Comparison of ENCODE assay signal across 16 cellular contexts in the genomic region with DNA sequence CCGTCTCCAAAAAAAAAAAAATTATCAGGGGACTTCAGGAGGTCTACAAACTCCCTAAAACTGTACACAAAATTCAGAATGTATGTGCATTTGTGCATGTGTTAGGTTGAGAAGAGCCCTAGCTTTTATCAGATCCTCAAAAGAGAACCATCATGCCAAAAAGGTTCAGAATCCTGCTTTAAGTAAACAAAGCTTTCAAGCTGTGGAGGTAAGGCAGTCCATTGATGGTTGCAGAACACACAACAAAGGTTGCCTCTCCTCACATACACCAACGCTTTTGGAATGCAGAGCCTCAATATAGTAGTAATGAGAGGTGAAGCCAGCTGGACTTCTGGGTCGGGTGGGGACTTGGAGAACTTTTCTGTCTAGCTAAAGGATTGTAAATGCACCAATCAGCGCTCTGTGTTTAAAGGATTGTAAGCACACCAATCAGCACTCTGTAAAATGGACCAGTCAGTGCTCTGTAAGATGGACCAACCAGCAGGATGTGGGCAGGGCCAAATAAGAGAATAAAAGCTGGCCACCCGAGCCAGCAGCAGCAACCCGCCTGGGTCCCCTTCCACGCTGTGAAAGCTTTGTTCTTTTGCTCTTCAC. TPM values are rescaled to one million over a fixed set of nuclear protein-coding genes. Genes with fewer than 3 reads are reported as not detected.
A peak's percentile ranks its signal among the peaks of the same experiment; 100 is the strongest.
DNase-seq lines count a peak whose midpoint lies in the region; ATAC-seq, FAIRE-seq and TF ChIP-seq lines count a peak whose summit lies in the region.
"Had no signal": no experiment of that assay in that cellular context is flagged by ENCODE, and none has a peak within 500 bp of the region (broad histone marks: within the 10 kb centered on the region; RNA-seq: fewer than 3 reads in every experiment).

No MANE protein-coding gene starts in this region.

- ATAC-seq in HepG2: peak; percentile 94
- ATAC-seq in right lobe of liver: no peak
- peak; percentile 39 for ATAC-seq in HG03354 (IDR thresholded peaks at IDR 0.05; ENCODE audit: poor library complexity, severe bottlenecking, unreplicated experiment)
- ATAC-seq in GM18861 (IDR thresholded peaks at IDR 0.05; ENCODE audit: unreplicated experiment): no peak
- ATAC-seq: heart right ventricle had no signal

- H3K36me3 ChIP-seq in HepG2 (replicated peaks in 1 of 2; ENCODE audit: control insufficient read depth in 1 of 2, insufficient read depth in 2 of 2, low read length in 2 of 2): no peaks in the 10 kb centered on the region; a peak in 2 of 5 replicates
- no peaks in the 10 kb centered on the region for H3K36me3 ChIP-seq in right lobe of liver
- H3K36me3 ChIP-seq in effector memory CD4-positive, alpha-beta T cell (ENCODE audit: control insufficient read depth, insufficient read depth, low read length): no peaks in the 10 kb centered on the region
- H3K36me3 ChIP-seq: prostate gland had no signal

- no peak overlapping the region for H3K27ac ChIP-seq in HepG2 (ENCODE audit: extremely low read length, insufficient read depth, low read length)
- no peak overlapping the region for H3K27ac ChIP-seq in right lobe of liver
- peak overlapping the region; percentile 16 for H3K27ac ChIP-seq in effector memory CD4-positive, alpha-beta T cell (ENCODE audit: insufficient read depth, low read length, poor library complexity, severe bottlenecking)
- H3K27ac ChIP-seq: prostate gland had no signal

- no peak overlapping the region for H3K9ac ChIP-seq in HepG2 (ENCODE audit: insufficient read depth, low read depth, low read length)

- H3K79me2 ChIP-seq in HepG2 (ENCODE audit: insufficient read depth, low read length): peaks cover 9% of the 10 kb centered on the region

- H3K27me3 ChIP-seq in HepG2 (ENCODE audit: control insufficient read depth in 1 of 2, insufficient read depth in 2 of 2, low read length in 2 of 2): no peaks in the 10 kb centered on the region
- H3K27me3 ChIP-seq in right lobe of liver: no peaks in the 10 kb centered on the region
- H3K27me3 ChIP-seq in effector memory CD4-positive, alpha-beta T cell (replicated peaks; ENCODE audit: control insufficient read depth, insufficient read depth, low read length, poor library complexity, severe bottlenecking): no peaks in the 10 kb centered on the region
- H3K27me3 ChIP-seq: heart right ventricle had no signal

- WGBS in HepG2 (ENCODE audit: low lambda C conversion rate): 52% methylated on average over 7 of the region's 7 CpGs
- WGBS in right lobe of liver (ENCODE audit: insufficient coverage, low coverage, low lambda C conversion rate, missing lambda C conversion rate): 46% methylated on average over 5 of the region's 7 CpGs

- TF ChIP-seq POLR2A in HepG2 (IDR thresholded peaks at IDR 0.05; ENCODE audit: insufficient read depth in 1 of 2, low read depth in 2 of 2, low read length in 2 of 2) (no peak), right lobe of liver (IDR thresholded peaks at IDR 0.05) (no peak)

- FAIRE-seq in HepG2 (lab: Jason Lieb, UNC): peak; percentile 56
- FAIRE-seq: RCC 7860 had no signal

- H2AFZ ChIP-seq in HepG2 (ENCODE audit: low read length): no peak overlapping the region

- CTCF ChIA-PET in HepG2 (lab: Yijun Ruan, JAX; ENCODE audit: low intra/inter-chr PET ratio, low total read pairs): no interaction called here

- H3K9me3 ChIP-seq in HepG2 (ENCODE audit: low read length): no peaks in the 10 kb centered on the region
- no peaks in the 10 kb centered on the region for H3K9me3 ChIP-seq in right lobe of liver
- no peaks in the 10 kb centered on the region for H3K9me3 ChIP-seq in effector memory CD4-positive, alpha-beta T cell (ENCODE audit: control insufficient read depth, low read length)
- H3K9me3 ChIP-seq: heart right ventricle, prostate gland had no signal

- H3K4me1 ChIP-seq in HepG2 (ENCODE audit: insufficient read depth, low read length): peaks cover 27% of the 10 kb centered on the region
- H3K4me1 ChIP-seq in right lobe of liver: no peaks in the 10 kb centered on the region
- H3K4me1 ChIP-seq in effector memory CD4-positive, alpha-beta T cell (ENCODE audit: control insufficient read depth, insufficient read depth, low read length, poor library complexity, severe bottlenecking): peaks cover 22% of the 10 kb centered on the region
- H3K4me1 ChIP-seq: prostate gland had no signal

- no peak for TF ChIP-seq CTCF in HepG2 (CRISPR knock-in tag; IDR thresholded peaks at IDR 0.05)
- no peak for TF ChIP-seq CTCF in right lobe of liver (IDR thresholded peaks at IDR 0.05)

- TF ChIP-seq RAD21 in HepG2 (CRISPR knock-in tag; IDR thresholded peaks at IDR 0.05): no peak

- BruUV-seq in HepG2 (replicated peaks; lab: Mats Ljungman, UMichigan): no TSS peak

- H4K20me1 ChIP-seq in HepG2 (ENCODE audit: insufficient read depth, low read length): peaks cover 2% of the 10 kb centered on the region; the same call in 1 of the 2 replicates

- intact Hi-C loops in HepG2 (cut with micrococcal nuclease; ENCODE audit: unreplicated experiment) (no loop called here), right lobe of liver (cut with DNase I) (no loop called here)

- no peak overlapping the region for H3K4me2 ChIP-seq in HepG2 (ENCODE audit: low read depth, low read length)

- peak; percentile 70 for DNase-seq in HepG2 (ENCODE audit: low spot score)
- DNase-seq in right lobe of liver: no peak
- no peak for DNase-seq in effector memory CD4-positive, alpha-beta T cell
- DNase-seq in Kasumi-1 (lab: John Stamatoyannopoulos, UW): no peak
- DNase-seq in GF-D8 (lab: John Stamatoyannopoulos, UW): no peak
- no peak for DNase-seq in effector CD8-positive, alpha-beta T cell (lab: John Stamatoyannopoulos, UW)
- DNase-seq: DMS79 treated with DMSO at 0.1 percent for 48 hours, heart right ventricle, kidney glomerular epithelial cell, NCI-H146, NCI-H510A treated with DMSO at 0.1 percent for 48 hours, SW 1271 had no signal

- POLR2A ChIA-PET in HepG2 (lab: Yijun Ruan, JAX): interaction anchor here (0.7 to 1.8 kb wide), 3 partner anchors 28 to 141 kb away, joined by 3 to 6 read pairs (median 4); no protein-coding TSS in a partner anchor

- in situ Hi-C loops in HepG2 (cut with HindIII; ENCODE audit: extremely low pct_ligation_motif_present, low pct_unique_long_range_greater_than_20kb): no loop called here

- H3K4me3 ChIP-seq in HepG2 (replicated peaks in 1 of 3; ENCODE audit: insufficient read depth in 1 of 3, low read depth in 2 of 3, low read length in 3 of 3): no peak overlapping the region
- H3K4me3 ChIP-seq in right lobe of liver: no peak overlapping the region
- no peak overlapping the region for H3K4me3 ChIP-seq in effector memory CD4-positive, alpha-beta T cell (ENCODE audit: insufficient read depth, low read depth, low read length, poor library complexity, severe bottlenecking)
- H3K4me3 ChIP-seq: heart right ventricle, prostate gland had no signal

- TF ChIP-seq EP300 in HepG2 (IDR thresholded peaks at IDR 0.05; ENCODE audit: low read depth in 2 of 2, low read length in 2 of 2): no peak
- TF ChIP-seq EP300 in HepG2 (CRISPR knock-in tag; IDR thresholded peaks at IDR 0.05; ENCODE audit: borderline replicate concordance): no peak

TF ChIP-seq in HepG2, 621 proteins besides CTCF, POLR2A, EP300 and RAD21 (continues in another document):
- TF ChIP-seq ZNF33A (CRISPR knock-in tag; IDR thresholded peaks at IDR 0.05; ENCODE audit: borderline replicate concordance): no peak
- TF ChIP-seq, protein P1, sequence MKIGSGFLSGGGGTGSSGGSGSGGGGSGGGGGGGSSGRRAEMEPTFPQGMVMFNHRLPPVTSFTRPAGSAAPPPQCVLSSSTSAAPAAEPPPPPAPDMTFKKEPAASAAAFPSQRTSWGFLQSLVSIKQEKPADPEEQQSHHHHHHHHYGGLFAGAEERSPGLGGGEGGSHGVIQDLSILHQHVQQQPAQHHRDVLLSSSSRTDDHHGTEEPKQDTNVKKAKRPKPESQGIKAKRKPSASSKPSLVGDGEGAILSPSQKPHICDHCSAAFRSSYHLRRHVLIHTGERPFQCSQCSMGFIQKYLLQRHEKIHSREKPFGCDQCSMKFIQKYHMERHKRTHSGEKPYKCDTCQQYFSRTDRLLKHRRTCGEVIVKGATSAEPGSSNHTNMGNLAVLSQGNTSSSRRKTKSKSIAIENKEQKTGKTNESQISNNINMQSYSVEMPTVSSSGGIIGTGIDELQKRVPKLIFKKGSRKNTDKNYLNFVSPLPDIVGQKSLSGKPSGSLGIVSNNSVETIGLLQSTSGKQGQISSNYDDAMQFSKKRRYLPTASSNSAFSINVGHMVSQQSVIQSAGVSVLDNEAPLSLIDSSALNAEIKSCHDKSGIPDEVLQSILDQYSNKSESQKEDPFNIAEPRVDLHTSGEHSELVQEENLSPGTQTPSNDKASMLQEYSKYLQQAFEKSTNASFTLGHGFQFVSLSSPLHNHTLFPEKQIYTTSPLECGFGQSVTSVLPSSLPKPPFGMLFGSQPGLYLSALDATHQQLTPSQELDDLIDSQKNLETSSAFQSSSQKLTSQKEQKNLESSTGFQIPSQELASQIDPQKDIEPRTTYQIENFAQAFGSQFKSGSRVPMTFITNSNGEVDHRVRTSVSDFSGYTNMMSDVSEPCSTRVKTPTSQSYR (CRISPR knock-in tag; IDR thresholded peaks at IDR 0.05; ENCODE audit: borderline replicate concordance): no peak
- 0 out of 2 replicates have a peak, but pooled peaks have one; percentile 28 for TF ChIP-seq CEBPG (CRISPR knock-in tag; IDR thresholded peaks at IDR 0.05)

RNA-seq across cellular contexts. Expression of a gene that starts 57.9 kb away (rescaled TPM):
- total RNA-seq in HepG2 (2016; rRNA removed; fragmentation: Illumina TruSeq; extraction: Trizol) (9.1 and 16.2 TPM in 2 replicates), right lobe of liver (10 to 100 TPM in 4 of 6 experiments, 1 to 10 TPM in 2; 6.8 to 13.5 (median 11.9) TPM)
- total RNA-seq in HepG2 (2016; cell fraction: cytosol; rRNA removed; fragmentation: Illumina TruSeq; extraction: Trizol; ENCODE audit: low read depth): 6.7 and 7.6 TPM in 2 replicates
- total RNA-seq in HepG2 (2016; cell fraction: insoluble cytoplasmic fraction; rRNA removed; fragmentation: Illumina TruSeq; extraction: Trizol): 8.0 and 14.4 TPM in 2 replicates
- total RNA-seq in HepG2 (2016; cell fraction: membrane; rRNA removed; fragmentation: Illumina TruSeq; extraction: Trizol): 13.6 and 14.3 TPM in 2 replicates
- total RNA-seq in HepG2 (2016; cell fraction: nucleus; rRNA removed; fragmentation: Illumina TruSeq; extraction: Trizol): 10.3 and 11.7 TPM in 2 replicates
- 24.8 and 32.1 TPM in 2 replicates for polyA plus RNA-seq in HepG2 (2011; rRNA removed)
- 18.3 and 19.4 TPM in 2 replicates for polyA plus RNA-seq in HepG2 (2011; cell fraction: cytosol; rRNA removed)
- polyA plus RNA-seq in HepG2 (2011; cell fraction: nucleus; rRNA removed): 18.0 and 18.4 TPM in 2 replicates
- 13.1 and 14.4 TPM in 2 replicates for polyA plus RNA-seq in HepG2 (2012)
- 1.8 and 2.4 TPM in 2 replicates for polyA plus RNA-seq in HepG2 (2016; cell fraction: cytosol; fragmentation: Illumina TruSeq; extraction: Trizol; ENCODE audit: low read depth)
- polyA plus RNA-seq in HepG2 (2016; cell fraction: insoluble cytoplasmic fraction; fragmentation: Illumina TruSeq; extraction: Trizol; ENCODE audit: low read depth): 18.8 and 19.6 TPM in 2 replicates
- polyA plus RNA-seq in HepG2 (2016; cell fraction: membrane; fragmentation: Illumina TruSeq; extraction: Trizol; ENCODE audit: low read depth): 8.9 and 9.0 TPM in 2 replicates
- 14.3 and 15.2 TPM in 2 replicates for polyA plus RNA-seq in HepG2 (2016; cell fraction: nucleus; fragmentation: Illumina TruSeq; extraction: Trizol; ENCODE audit: insufficient read depth, low read depth)
- polyA minus RNA-seq in HepG2 (2011; rRNA and poly(A)+ RNA removed; ENCODE audit: low replicate concordance): 76.4 and 85.4 TPM in 2 replicates
- polyA minus RNA-seq in HepG2 (2011; cell fraction: cytosol; rRNA and poly(A)+ RNA removed): 15.9 and 21.4 TPM in 2 replicates
- polyA minus RNA-seq in HepG2 (2011; cell fraction: nucleus; rRNA and poly(A)+ RNA removed): 24.9 and 25.5 TPM in 2 replicates

Comparison
In these comparisons a context has a peak if more than half of its experiments do, and no peak if none do; other contexts are left out.
1. ATAC-seq: peak in HepG2 (single experiment) and HG03354 (single experiment); none in right lobe of liver (0 of 4) and GM18861 (single experiment).